In the genomic region with DNA sequence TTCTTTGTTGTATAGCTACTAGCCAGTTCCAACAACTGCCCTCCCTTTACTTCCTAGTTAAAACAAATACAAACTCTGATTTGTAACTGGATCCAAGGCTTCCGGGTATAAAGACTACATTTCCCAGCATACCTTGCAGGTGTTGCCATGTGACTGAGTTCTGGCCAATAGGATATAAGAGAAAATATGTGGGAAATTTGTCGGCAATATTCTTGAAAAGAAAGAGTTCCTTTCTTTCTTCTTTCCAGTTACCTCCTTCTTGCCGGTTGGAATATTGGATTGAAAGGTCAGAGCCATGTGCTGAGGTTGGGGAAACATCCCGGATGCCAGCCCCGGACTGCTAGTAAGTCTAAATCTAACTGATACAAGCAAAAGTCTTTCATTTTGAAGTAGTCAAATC, we compare ENCODE assay signal across 8 cellular contexts. TPM values are rescaled to one million over a fixed set of nuclear protein-coding genes. Genes with fewer than 3 reads are reported as not detected.
DNase-seq lines count a peak whose midpoint lies in the region; ATAC-seq, FAIRE-seq and TF ChIP-seq lines count a peak whose summit lies in the region.

No MANE protein-coding gene starts in this region.

- H3K9me1 ChIP-seq in K562 (ENCODE audit: control insufficient read depth, insufficient read depth, low read length): no peaks in the 10 kb centered on the region

- CTCF ChIA-PET in K562 (lab: Yijun Ruan, JAX; ENCODE audit: low intra/inter-chr PET ratio): interaction anchor here (0.6 kb wide), 1 partner anchor 214 kb away, joined by 3 read pairs; no protein-coding TSS in a partner anchor

- no peak overlapping the region for H3K9ac ChIP-seq in NT2/D1 (ENCODE audit: insufficient read length, low read depth)
- H3K9ac ChIP-seq in K562 (ENCODE audit: insufficient read depth in 1 of 2, low read depth in 2 of 2, low read length in 2 of 2): peak overlapping the region; percentile 58 to 73; a peak in 2 of 4 replicates
- H3K9ac ChIP-seq in kidney (ENCODE audit: low read length in 2 of 2): no peak overlapping the region

- H3K79me2 ChIP-seq in K562 (ENCODE audit: control insufficient read depth, insufficient read depth, low read length): no peaks in the 10 kb centered on the region

- intact Hi-C loops in K562 (cut with micrococcal nuclease) (loop anchor here (10.0 kb wide), 2 partner anchors 106 to 506 kb away; no protein-coding TSS in a partner anchor), kidney (cut with DNase I) (no loop called here), transverse colon (cut with DNase I; ENCODE audit: low total_unique reads) (no loop called here)

- in situ Hi-C loops in K562 (cut with MboI) (no loop called here), transverse colon (cut with MboI; ENCODE audit: low pct_ligation_motif_present in 1 of 4, low pct_unique_long_range_greater_than_20kb in 1 of 4, low sequenced_read_pairs in 3 of 4) (loop anchor here in 1 of 4 donors (10.0 kb wide), 1 partner anchor 216 kb away; a partner anchor contains a TSS)

- no peaks in the 10 kb centered on the region for H3K4me1 ChIP-seq in NT2/D1 (ENCODE audit: insufficient read depth, insufficient read length)
- H3K4me1 ChIP-seq in K562 (replicated peaks in 1 of 2; ENCODE audit: control insufficient read depth in 2 of 2, insufficient read depth in 2 of 2, low read length in 2 of 2): peaks cover 0 to 4% of the 10 kb centered on the region in 2 experiments; a peak in 1 of 5 replicates
- no peaks in the 10 kb centered on the region for H3K4me1 ChIP-seq in kidney (ENCODE audit: control insufficient read depth in 1 of 2, insufficient read depth in 1 of 2, low read depth in 1 of 2, low read length in 2 of 2)
- no peaks in the 10 kb centered on the region for H3K4me1 ChIP-seq in transverse colon

- ATAC-seq in K562: peak; percentile 98
- no peak for ATAC-seq in HG02759 (IDR thresholded peaks at IDR 0.05; ENCODE audit: unreplicated experiment)

- peak; percentile 57 for DNase-seq in A172 (ENCODE audit: low spot score)
- no peak for DNase-seq in NT2/D1 (ENCODE audit: low read depth, low spot score)
- peak; percentile 77 to 88 (median 86) for DNase-seq in K562 (ENCODE audit: extremely low read depth in 1 of 4, low spot score in 3 of 4)
- DNase-seq in kidney: no peak
- peak; percentile 20 for DNase-seq in transverse colon
- no peak for DNase-seq in NCI-H1417 treated with DMSO at 0.1 percent for 48 hours (lab: John Stamatoyannopoulos, UW)

- H3K4me3 ChIP-seq in GM08714 (ENCODE audit: low read length) (peak overlapping the region; percentile 100), NT2/D1 (ENCODE audit: insufficient read length, low read depth) (peak overlapping the region; percentile 59), K562 (peak overlapping the region; percentile 43), kidney (ENCODE audit: low read length in 2 of 2) (peak overlapping the region; percentile 19 to 63), transverse colon (peak overlapping the region in 2 of 4 donors; percentile 32 to 34)

- POLR2A ChIA-PET in K562 (lab: Yijun Ruan, JAX): no interaction called here

- H3K9me3 ChIP-seq in NT2/D1 (ENCODE audit: insufficient read depth, low read length): no peaks in the 10 kb centered on the region
- H3K9me3 ChIP-seq in K562 (replicated peaks; ENCODE audit: control insufficient read depth, insufficient read depth, low read depth, low read length): no peaks in the 10 kb centered on the region; the same call in 1 of the 2 replicates
- no peaks in the 10 kb centered on the region for H3K9me3 ChIP-seq in kidney (ENCODE audit: control insufficient read depth in 1 of 2, low read length in 2 of 2)
- H3K9me3 ChIP-seq in transverse colon: no peaks in the 10 kb centered on the region

- H4K20me1 ChIP-seq in K562 (replicated peaks; ENCODE audit: control insufficient read depth, insufficient read depth, low read length): no peaks in the 10 kb centered on the region

- TF ChIP-seq EP300 in K562 (IDR thresholded peaks at IDR 0.05; ENCODE audit: low read length) (no peak), transverse colon (IDR thresholded peaks at IDR 0.05; ENCODE audit: low read depth) (no peak)

- H3K4me2 ChIP-seq in K562 (ENCODE audit: insufficient read depth, low read length): peak overlapping the region; percentile 80

- TF ChIP-seq POLR2A in K562 (conservative IDR thresholded peaks at IDR 0.05) (no peak), transverse colon (IDR thresholded peaks at IDR 0.05) (no peak)

- peak; percentile 98 for FAIRE-seq in K562 (lab: Jason Lieb, UNC)
- no peak for FAIRE-seq in kidney (lab: Jason Lieb, UNC)

- WGBS in K562 (ENCODE audit: insufficient coverage, low coverage, missing lambda C conversion rate): 15% methylated on average over 5 of the region's 5 CpGs
- 51 to 59% methylated on average over 5 of the region's 5 CpGs for WGBS in transverse colon (ENCODE audit: low coverage in 1 of 2), 2 donors

- H3K27me3 ChIP-seq in NT2/D1 (ENCODE audit: insufficient read depth, insufficient read length): no peaks in the 10 kb centered on the region
- H3K27me3 ChIP-seq in K562 (ENCODE audit: control insufficient read depth in 2 of 2, insufficient read depth in 2 of 2, low read length in 2 of 2): peaks cover 0 to 14% of the 10 kb centered on the region in 2 experiments
- H3K27me3 ChIP-seq in transverse colon: no peaks in the 10 kb centered on the region

- BruUV-seq in K562 (replicated peaks; lab: Mats Ljungman, UMichigan): no TSS peak

- TF ChIP-seq CTCF in K562 (IDR thresholded peaks at IDR 0.05 in 2 of 3, conservative IDR thresholded peaks at IDR 0.05 in 1 of 3; ENCODE audit: insufficient read depth in 2 of 3, low read depth in 1 of 3, low read length in 3 of 3): no peak
- no peak for TF ChIP-seq CTCF in kidney (IDR thresholded peaks at IDR 0.05; ENCODE audit: borderline replicate concordance, extremely low read depth, insufficient read depth)
- TF ChIP-seq CTCF in transverse colon (IDR thresholded peaks at IDR 0.05): no peak

- H3K36me3 ChIP-seq in NT2/D1 (ENCODE audit: insufficient read depth, insufficient read length, low read length) (peaks cover 3% of the 10 kb centered on the region), K562 (ENCODE audit: control insufficient read depth, insufficient read depth, low read length) (no peaks in the 10 kb centered on the region), kidney (ENCODE audit: control insufficient read depth in 1 of 2, insufficient read depth in 2 of 2, low read length in 2 of 2) (no peaks in the 10 kb centered on the region), transverse colon (no peaks in the 10 kb centered on the region)

- H3K27ac ChIP-seq in K562 (ENCODE audit: extremely low read depth, low read depth, low read length) (peak overlapping the region; percentile 47; the same call in 2 of the 3 replicates), kidney (ENCODE audit: low read depth in 2 of 2, low read length in 2 of 2) (no peak overlapping the region), transverse colon (no peak overlapping the region)

- peak overlapping the region; percentile 100 for H2AFZ ChIP-seq in K562 (ENCODE audit: low read depth, low read length)

- TF ChIP-seq RAD21 in K562 (CRISPR knock-in tag; conservative IDR thresholded peaks at IDR 0.05 in 1 of 2, IDR thresholded peaks at IDR 0.05 in 1 of 2): no peak

TF ChIP-seq in K562, 482 proteins besides CTCF, POLR2A, EP300 and RAD21 (continues in another document):
- peak; percentile 75 for TF ChIP-seq CBFA2T2 (conservative IDR thresholded peaks at IDR 0.05)
- no peak for TF ChIP-seq ZNF785 (CRISPR knock-in tag; IDR thresholded peaks at IDR 0.05)
- TF ChIP-seq POLR2AphosphoS2 (IDR thresholded peaks at IDR 0.05; ENCODE audit: low read length): no peak
- TF ChIP-seq, protein P1, sequence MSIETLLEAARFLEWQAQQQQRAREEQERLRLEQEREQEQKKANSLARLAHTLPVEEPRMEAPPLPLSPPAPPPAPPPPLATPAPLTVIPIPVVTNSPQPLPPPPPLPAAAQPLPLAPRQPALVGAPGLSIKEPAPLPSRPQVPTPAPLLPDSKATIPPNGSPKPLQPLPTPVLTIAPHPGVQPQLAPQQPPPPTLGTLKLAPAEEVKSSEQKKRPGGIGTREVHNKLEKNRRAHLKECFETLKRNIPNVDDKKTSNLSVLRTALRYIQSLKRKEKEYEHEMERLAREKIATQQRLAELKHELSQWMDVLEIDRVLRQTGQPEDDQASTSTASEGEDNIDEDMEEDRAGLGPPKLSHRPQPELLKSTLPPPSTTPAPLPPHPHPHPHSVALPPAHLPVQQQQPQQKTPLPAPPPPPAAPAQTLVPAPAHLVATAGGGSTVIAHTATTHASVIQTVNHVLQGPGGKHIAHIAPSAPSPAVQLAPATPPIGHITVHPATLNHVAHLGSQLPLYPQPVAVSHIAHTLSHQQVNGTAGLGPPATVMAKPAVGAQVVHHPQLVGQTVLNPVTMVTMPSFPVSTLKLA (conservative IDR thresholded peaks at IDR 0.05): peak in 1 of 2 experiments; percentile 42; a peak in 1 of 4 replicates
- TF ChIP-seq SMAD4 (CRISPR knock-in tag; conservative IDR thresholded peaks at IDR 0.05): no peak
- TF ChIP-seq POLR3A (IDR thresholded peaks at IDR 0.05; ENCODE audit: borderline replicate concordance, extremely low read depth, insufficient read depth, insufficient read length): no peak
- TF ChIP-seq NELFE (IDR thresholded peaks at IDR 0.05; ENCODE audit: insufficient read depth, insufficient read length): no peak

RNA-seq across cellular contexts. Expression of a gene that starts 23.0 kb away (rescaled TPM):
- 11.0 and 11.8 TPM in 2 replicates for total RNA-seq in A172 (2014; rRNA removed; shearing (Covaris generic))
- total RNA-seq in K562 (2011; cell fraction: chromatin; rRNA removed; ENCODE audit: low replicate concordance): 58.0 and 66.5 TPM in 2 replicates
- total RNA-seq in K562 (2011; cell fraction: nucleolus; rRNA removed): 22.5 and 26.7 TPM in 2 replicates
- total RNA-seq in K562 (2011; cell fraction: nucleoplasm; rRNA removed): 28.2 and 29.6 TPM in 2 replicates
- total RNA-seq in K562 (2014; rRNA removed) (16.3 and 18.7 TPM in 2 replicates), K562 (2014; rRNA removed; fragmentation: Illumina TruSeq; extraction: Trizol) (18.0 and 18.8 TPM in 2 replicates), K562 (2015; rRNA removed; fragmentation: Illumina TruSeq; extraction: Trizol) (21.9 and 22.3 TPM in 2 replicates), K562 (2021) (25.3 and 26.0 TPM in 2 replicates), kidney (17.4 TPM), transverse colon (10 to 100 TPM; 17.7 to 30.3 (median 21.1) TPM)
- polyA plus RNA-seq in K562 (2011; rRNA removed) (11.1 and 12.3 TPM in 2 replicates), K562 (2014; fragmentation: Illumina TruSeq; extraction: Trizol) (20.1 and 22.9 TPM in 2 replicates), K562 (2014; fragmentation: Nextera tagmentation; extraction: Ambion mirVana) (1 to 10 TPM; 2.6 to 5.1 TPM), K562 (2014; rRNA removed) (21.2 and 21.8 TPM in 2 replicates), kidney (ENCODE audit: insufficient read depth, low read depth, low replicate concordance) (4.3 TPM)
- polyA plus RNA-seq in K562 (2011; cell fraction: cytosol; rRNA removed): 7.7 and 9.6 TPM in 2 replicates
- 54.9 and 86.0 TPM in 2 replicates for polyA plus RNA-seq in K562 (2011; cell fraction: nucleus; rRNA removed)
- polyA plus RNA-seq in K562 (2012): 14.2 and 17.0 TPM in 2 replicates
- 17.6 and 19.0 TPM in 2 replicates for polyA minus RNA-seq in K562 (2011; rRNA and poly(A)+ RNA removed)
- 8.6 and 10.1 TPM in 2 replicates for polyA minus RNA-seq in K562 (2011; cell fraction: cytosol; rRNA and poly(A)+ RNA removed)
- 18.2 and 27.2 TPM in 2 replicates for polyA minus RNA-seq in K562 (2011; cell fraction: nucleus; rRNA and poly(A)+ RNA removed)

Comparison
In these comparisons a context has a peak if more than half of its experiments do, and no peak if none do; other contexts are left out.
1. DNase-seq: peak in A172 (single experiment), K562 (4 of 4) and transverse colon (single experiment); none in NT2/D1 (single experiment), kidney (single experiment) and NCI-H1417 treated with DMSO at 0.1 percent for 48 hours (single experiment).
2. H3K9ac ChIP-seq: peak in K562 (2 of 2); none in NT2/D1 (single experiment) and kidney (0 of 2).